In genomic region chr11:120210651-120211521, GRCh38 we compare ENCODE assay signal across 8 cellular contexts. TPM values are rescaled to one million over a fixed set of nuclear protein-coding genes. Genes with fewer than 3 reads are reported as not detected.
DNase-seq lines count a peak whose midpoint lies in the region; ATAC-seq and TF ChIP-seq lines count a peak whose summit lies in the region.

Gene OAF, plus strand, starts transcription at chr11:120211032. Its CDS starts 248 bp downstream, at chr11:120211280.

- no peaks in the 10 kb centered on the region for H3K36me3 ChIP-seq in CD4-positive, alpha-beta memory T cell (ENCODE audit: insufficient read depth, low read length)
- H3K36me3 ChIP-seq in HUES48 (ENCODE audit: control insufficient read depth, insufficient read depth, low read length) (no peaks in the 10 kb centered on the region), left ventricle myocardium inferior (no peaks in the 10 kb centered on the region), prostate gland (no peaks in the 10 kb centered on the region)

- peaks cover 4% of the 10 kb centered on the region for H3K27me3 ChIP-seq in CD4-positive, alpha-beta memory T cell (ENCODE audit: insufficient read depth, low read length)
- H3K27me3 ChIP-seq in HUES48 (ENCODE audit: control insufficient read depth, insufficient read depth, low read length) (peaks cover 98% of the 10 kb centered on the region), left ventricle myocardium inferior (ENCODE audit: low read depth) (peaks cover 7% of the 10 kb centered on the region), prostate gland (replicated peaks; ENCODE audit: insufficient read depth) (no peaks in the 10 kb centered on the region)

- no peaks in the 10 kb centered on the region for H3K9me3 ChIP-seq in CD4-positive, alpha-beta memory T cell (ENCODE audit: control insufficient read depth in 1 of 2, low read length in 2 of 2)
- no peaks in the 10 kb centered on the region for H3K9me3 ChIP-seq in HUES48 (ENCODE audit: control insufficient read depth, insufficient read depth, low read length)
- H3K9me3 ChIP-seq in left ventricle myocardium inferior (replicated peaks) = no peaks in the 10 kb centered on the region
- no peaks in the 10 kb centered on the region for H3K9me3 ChIP-seq in prostate gland

- intact Hi-C loops in CD4-positive, alpha-beta memory T cell (cut with micrococcal nuclease) = no loop called here
- intact Hi-C loops in left ventricle myocardium inferior (cut with micrococcal nuclease) = no loop called here
- intact Hi-C loops in prostate gland (cut with DNase I) = no loop called here

- peaks cover 12% of the 10 kb centered on the region for H3K4me1 ChIP-seq in CD4-positive, alpha-beta memory T cell (ENCODE audit: insufficient read depth, low read length)
- H3K4me1 ChIP-seq in HUES48 (ENCODE audit: control insufficient read depth, insufficient read depth, low read length) (peaks cover 19% of the 10 kb centered on the region), left ventricle myocardium inferior (peaks cover 71% of the 10 kb centered on the region), prostate gland (replicated peaks) (peaks cover 3% of the 10 kb centered on the region)

- H3K9ac ChIP-seq in HUES48 (ENCODE audit: low read depth, low read length) = no peak within 1 kb of the TSS

- peak; percentile 56 to 65 (median 59) for DNase-seq in CD4-positive, alpha-beta memory T cell
- DNase-seq in SW480 (ENCODE audit: low spot score) = peak; percentile 74
- peak in 44 of 56 donors; percentile 14 to 71 (median 46) for DNase-seq in amygdala (lab: John Stamatoyannopoulos, UW)
- DNase-seq in left ventricle myocardium inferior = peak; percentile 84
- peak; percentile 50 for DNase-seq in prostate gland (ENCODE audit: low spot score)
- peak; percentile 73 for DNase-seq in ureter (ENCODE audit: low spot score)

- no peaks in the 10 kb centered on the region for H3K9me3 Mint-ChIP-seq in CD4-positive, alpha-beta memory T cell

- H3K4me3 ChIP-seq in CD4-positive, alpha-beta memory T cell (ENCODE audit: low read length in 2 of 2) = peak within 1 kb of the TSS; percentile 17 to 52
- H3K4me3 ChIP-seq in HUES48 (ENCODE audit: low read depth, low read length) (peak within 1 kb of the TSS; percentile 63), left ventricle myocardium inferior (peak within 1 kb of the TSS; percentile 78), prostate gland (peak within 1 kb of the TSS; percentile 58 to 62)

- TF ChIP-seq CTCF in left ventricle myocardium inferior (IDR thresholded peaks at IDR 0.05; ENCODE audit: borderline replicate concordance) (peak; percentile 52), prostate gland (IDR thresholded peaks at IDR 0.05) (peak in 2 of 4 experiments; percentile 41 to 50)

- ATAC-seq in GM19467 (IDR thresholded peaks at IDR 0.05; ENCODE audit: unreplicated experiment) = peak; percentile 90

- peaks cover 22 to 25% of the 10 kb centered on the region in 2 donors for H3K27me3 Mint-ChIP-seq in CD4-positive, alpha-beta memory T cell

- H3K27ac Mint-ChIP-seq in CD4-positive, alpha-beta memory T cell = peak within 1 kb of the TSS; percentile 26 to 89 (median 76)

- H3K27ac ChIP-seq in CD4-positive, alpha-beta memory T cell (ENCODE audit: low read depth, low read length) = no peak within 1 kb of the TSS
- H3K27ac ChIP-seq in HUES48 (ENCODE audit: low read depth, low read length) (no peak within 1 kb of the TSS), left ventricle myocardium inferior (replicated peaks) (peak within 1 kb of the TSS; percentile 88), prostate gland (peak within 1 kb of the TSS; percentile 66 to 71)

- WGBS in prostate gland = under 1% methylated on average over 74 of the region's 106 CpGs

- peaks cover 8 to 14% (median 12%) of the 10 kb centered on the region in 4 donors for H3K4me1 Mint-ChIP-seq in CD4-positive, alpha-beta memory T cell

- POLR2A ChIA-PET in CD4-positive, alpha-beta memory T cell (lab: Charles Lee; ENCODE audit: partially characterized antibody) = no interaction called here

- H3K4me3 Mint-ChIP-seq in CD4-positive, alpha-beta memory T cell = peak within 1 kb of the TSS; percentile 87 to 94 (median 92)

- TF ChIP-seq POLR2A in prostate gland (IDR thresholded peaks at IDR 0.05) = peak; percentile 34

- H3K36me3 Mint-ChIP-seq in CD4-positive, alpha-beta memory T cell = peaks cover 0 to 6% of the 10 kb centered on the region in 2 donors

- CTCF ChIA-PET in CD4-positive, alpha-beta memory T cell (lab: Charles Lee; ENCODE audit: partially characterized antibody) = no interaction called here

RNA-seq across cellular contexts. Expression of gene OAF, which starts in this region (rescaled TPM):
- 1 to 10 TPM; 1.3 to 1.5 TPM for total RNA-seq in CD4-positive, alpha-beta memory T cell
- 1 to 10 TPM; 1.8 to 2.6 TPM for polyA plus RNA-seq in CD4-positive, alpha-beta memory T cell
- total RNA-seq in left ventricle myocardium inferior = 23.7 TPM
- 10 to 100 TPM; 14.5 to 17.4 TPM for total RNA-seq in prostate gland
- total RNA-seq in ureter = 34.9 TPM

Comparison
In these comparisons a context has a peak if more than half of its experiments do, and no peak if none do; other contexts are left out.
1. H3K27ac ChIP-seq: peak in left ventricle myocardium inferior (single experiment) and prostate gland (2 of 2); none in CD4-positive, alpha-beta memory T cell (single experiment) and HUES48 (single experiment).
2. Peak in every context shown above with its lines, with median percentiles within 50 percentile points of each other: DNase-seq and H3K4me3 ChIP-seq.